10 cellular contexts compared by ENCODE assay signal in the genomic region with DNA sequence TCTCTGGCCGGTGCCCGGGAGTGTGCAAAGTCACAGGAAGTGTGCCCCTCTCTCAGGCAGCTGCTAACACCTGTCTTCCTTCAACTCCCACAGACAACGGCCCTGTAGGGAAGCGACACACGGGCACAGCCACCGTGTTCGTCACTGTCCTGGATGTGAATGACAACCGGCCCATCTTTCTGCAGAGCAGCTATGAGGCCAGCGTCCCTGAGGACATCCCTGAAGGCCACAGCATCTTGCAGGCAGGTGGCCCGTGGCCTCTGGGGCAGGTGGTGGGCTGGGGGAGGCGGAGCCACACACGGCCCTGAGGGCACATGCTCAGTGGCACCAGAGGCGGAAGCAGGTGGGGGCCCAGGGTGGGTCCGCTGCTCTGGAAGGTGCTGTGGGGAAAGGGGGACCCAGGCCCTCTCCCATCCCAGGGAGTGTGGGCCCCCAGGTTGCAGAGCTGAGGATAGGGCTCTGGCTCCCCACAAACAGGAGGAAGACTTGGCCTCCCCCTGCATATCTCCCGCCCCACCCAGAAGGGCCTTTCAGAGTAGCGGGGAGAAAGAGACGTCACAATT. TPM values are rescaled to one million over a fixed set of nuclear protein-coding genes. Genes with fewer than 3 reads are reported as not detected.
A peak's percentile ranks its signal among the peaks of the same experiment; 100 is the strongest.
DNase-seq lines count a peak whose midpoint lies in the region; ATAC-seq, FAIRE-seq and TF ChIP-seq lines count a peak whose summit lies in the region.
"Had no signal": no experiment of that assay in that cellular context is flagged by ENCODE, and none has a peak within 500 bp of the region (broad histone marks: within the 10 kb centered on the region; RNA-seq: fewer than 3 reads in every experiment).

No MANE protein-coding gene starts in this region.

- H3K36me3 ChIP-seq in left ventricle myocardium inferior (no peaks in the 10 kb centered on the region), spleen (no peaks in the 10 kb centered on the region)

- no peak for TF ChIP-seq CTCF in activated CD8-positive, alpha-beta T cell treated with anti-CD3 and anti-CD28 coated beads for 36 hours (IDR thresholded peaks at IDR 0.05)
- TF ChIP-seq CTCF in left ventricle myocardium inferior (IDR thresholded peaks at IDR 0.05; ENCODE audit: borderline replicate concordance): no peak
- TF ChIP-seq CTCF in spleen (IDR thresholded peaks at IDR 0.05 in 8 of 11, conservative IDR thresholded peaks at IDR 0.05 in 3 of 11): no peak

- DNase-seq in GM12891 (ENCODE audit: insufficient read length, low spot score) (no peak), left ventricle myocardium inferior (no peak), spleen (peak; percentile 83), NCI-H2196 treated with DMSO at 0.1 percent for 48 hours (lab: John Stamatoyannopoulos, UW; ENCODE audit: unreplicated experiment) (no peak), ACHN (no peak), HPDE6-E6E7 (ENCODE audit: extremely low spot score) (no peak), epidermal melanocyte (ENCODE audit: insufficient read length, low spot score) (no peak)
- peak; percentile 55 for DNase-seq in activated CD8-positive, alpha-beta T cell treated with anti-CD3 and anti-CD28 coated beads for 36 hours
- DNase-seq: NCI-H774 had no signal

- in situ Hi-C loops in ACHN (cut with HindIII; ENCODE audit: low pct_ligation_motif_present, low pct_unique_long_range_greater_than_20kb, low sequenced_read_pairs): no loop called here

- H3K4me3 ChIP-seq in left ventricle myocardium inferior (no peak overlapping the region), spleen (peak overlapping the region in 1 of 8 donors; percentile 21)

- intact Hi-C loops in activated CD8-positive, alpha-beta T cell treated with anti-CD3 and anti-CD28 coated beads for 36 hours (cut with micrococcal nuclease): no loop called here
- intact Hi-C loops in left ventricle myocardium inferior (cut with micrococcal nuclease) (no loop called here), spleen (cut with DNase I; ENCODE audit: low total_unique reads) (no loop called here)

- H3K27me3 ChIP-seq in left ventricle myocardium inferior (ENCODE audit: low read depth): no peaks in the 10 kb centered on the region
- H3K27me3 ChIP-seq in spleen (replicated peaks in 1 of 7): no peaks in the 10 kb centered on the region

- H3K27me3 Mint-ChIP-seq in activated CD8-positive, alpha-beta T cell treated with anti-CD3 and anti-CD28 coated beads for 36 hours: no peaks in the 10 kb centered on the region

- no peak for TF ChIP-seq POLR2A in GM12891 (IDR thresholded peaks at IDR 0.05; ENCODE audit: low read depth, low read length)
- TF ChIP-seq POLR2A in spleen (IDR thresholded peaks at IDR 0.05): no peak

- CTCF ChIA-PET in activated CD8-positive, alpha-beta T cell treated with anti-CD3 and anti-CD28 coated beads for 36 hours (lab: Charles Lee): interaction anchor here (1.0 to 12.4 kb wide), 11 partner anchors 13 to 398 kb away, joined by 3 to 189 read pairs (median 4); partner anchors contain the start of gene VSIR

- H3K27ac ChIP-seq in left ventricle myocardium inferior (replicated peaks): peak overlapping the region; percentile 93
- H3K27ac ChIP-seq in spleen: peak overlapping the region; percentile 81 to 89 (median 86)

- H3K9me3 ChIP-seq in left ventricle myocardium inferior (replicated peaks) (no peaks in the 10 kb centered on the region), spleen (no peaks in the 10 kb centered on the region)

- 36 to 49% (median 45%) methylated on average over 12 to 17 of the region's 17 CpGs for WGBS in spleen, 5 donors

- peak; percentile 71 for FAIRE-seq in GM12891 (lab: Jason Lieb, UNC)

- peak; percentile 64 for ATAC-seq in activated CD8-positive, alpha-beta T cell treated with anti-CD3 and anti-CD28 coated beads for 36 hours

- POLR2A ChIA-PET in activated CD8-positive, alpha-beta T cell treated with anti-CD3 and anti-CD28 coated beads for 36 hours (lab: Charles Lee): interaction anchor here (0.6 to 7.5 kb wide), 14 partner anchors 8 to 100 kb away, joined by 3 to 65 read pairs (median 6); partner anchors contain the start of gene VSIR

- H3K4me1 ChIP-seq in left ventricle myocardium inferior: peaks cover 67% of the 10 kb centered on the region
- H3K4me1 ChIP-seq in spleen: peaks cover 47 to 98% (median 69%) of the 10 kb centered on the region in 6 donors

- H3K9me3 Mint-ChIP-seq in activated CD8-positive, alpha-beta T cell treated with anti-CD3 and anti-CD28 coated beads for 36 hours: no peaks in the 10 kb centered on the region

- H3K27ac Mint-ChIP-seq in activated CD8-positive, alpha-beta T cell treated with anti-CD3 and anti-CD28 coated beads for 36 hours: peak overlapping the region; percentile 96

- H3K36me3 Mint-ChIP-seq in activated CD8-positive, alpha-beta T cell treated with anti-CD3 and anti-CD28 coated beads for 36 hours (ENCODE audit: low read depth): no peaks in the 10 kb centered on the region

- H3K4me3 Mint-ChIP-seq in activated CD8-positive, alpha-beta T cell treated with anti-CD3 and anti-CD28 coated beads for 36 hours: peak overlapping the region; percentile 70

- peaks cover 71% of the 10 kb centered on the region for H3K4me1 Mint-ChIP-seq in activated CD8-positive, alpha-beta T cell treated with anti-CD3 and anti-CD28 coated beads for 36 hours (ENCODE audit: low read depth)

TF ChIP-seq in GM12891, 5 proteins besides CTCF, POLR2A, EP300 and RAD21:
- TF ChIP-seq POU2F2 (IDR thresholded peaks at IDR 0.05; ENCODE audit: low read depth, low read length) (no peak), PAX5 (IDR thresholded peaks at IDR 0.05; ENCODE audit: insufficient read depth, low read length, severe bottlenecking) (no peak), TAF1 (IDR thresholded peaks at IDR 0.05; ENCODE audit: low read depth, low read length) (no peak), POLR2AphosphoS5 (IDR thresholded peaks at IDR 0.05; ENCODE audit: low read depth, low read length) (no peak), SPI1 (IDR thresholded peaks at IDR 0.05; ENCODE audit: low read depth, low read length) (no peak)

RNA-seq across cellular contexts. Expression of gene C10orf105, which starts 6.9 kb away (rescaled TPM):
- polyA plus RNA-seq in GM12891 (2012; ENCODE audit: low read depth, missing spikeins): 0.04 TPM
- total RNA-seq in activated CD8-positive, alpha-beta T cell treated with anti-CD3 and anti-CD28 coated beads for 36 hours: under 1 TPM; 0.16 to 0.27 TPM
- 0.05 TPM for total RNA-seq in left ventricle myocardium inferior
- 1 to 10 TPM; 1.4 to 4.4 (median 3.4) TPM for total RNA-seq in spleen
- under 1 TPM; 0.08 to 0.38 (median 0.20) TPM for polyA plus RNA-seq in spleen
- total RNA-seq: osteocyte had no signal

Comparison
In these comparisons a context has a peak if more than half of its experiments do, and no peak if none do; other contexts are left out.
1. DNase-seq: peak in activated CD8-positive, alpha-beta T cell treated with anti-CD3 and anti-CD28 coated beads for 36 hours (single experiment) and spleen (single experiment); none in GM12891 (single experiment), left ventricle myocardium inferior (single experiment), NCI-H2196 treated with DMSO at 0.1 percent for 48 hours (single experiment), ACHN (single experiment), HPDE6-E6E7 (single experiment) and epidermal melanocyte (single experiment).